ENCODE assay signal across 8 cellular contexts in the genomic region with DNA sequence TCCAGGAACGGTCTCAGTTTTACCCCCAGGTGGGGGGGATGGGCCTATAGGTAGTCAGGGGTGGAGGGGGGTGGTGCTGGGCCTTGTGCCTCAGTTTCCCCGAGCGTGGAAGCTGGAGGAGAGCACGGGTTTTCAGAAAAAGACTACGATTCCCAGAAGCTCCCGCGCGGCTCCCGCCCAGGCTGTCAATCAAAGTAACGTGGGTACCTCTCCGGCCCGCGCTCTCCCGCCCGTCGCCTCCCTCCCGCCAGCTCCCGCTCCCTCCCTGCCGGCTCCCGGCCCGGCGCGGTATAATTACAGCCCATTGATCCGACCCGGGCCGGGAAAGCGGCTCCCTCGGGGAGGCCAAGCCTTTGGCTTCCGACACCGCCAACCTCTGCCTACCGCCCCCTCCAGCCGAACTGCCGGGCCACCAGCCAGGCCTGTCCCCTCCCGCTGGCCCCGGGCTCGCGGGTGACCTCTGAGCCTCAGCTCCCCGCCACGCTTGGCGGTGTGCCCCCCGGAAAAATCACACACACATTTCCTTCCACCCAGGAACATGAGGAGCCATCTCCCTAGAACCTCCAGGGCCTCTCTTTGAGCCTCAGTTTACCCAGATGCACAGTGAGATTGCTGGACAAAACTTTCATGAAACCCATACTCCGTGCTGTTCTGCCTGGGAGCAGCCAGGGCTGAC. TPM values are rescaled to one million over a fixed set of nuclear protein-coding genes. Genes with fewer than 3 reads are reported as not detected.
DNase-seq lines count a peak whose midpoint lies in the region; TF ChIP-seq lines count a peak whose summit lies in the region.

No MANE protein-coding gene starts in this region.

- H3K27ac Mint-ChIP-seq in endodermal cell: peak overlapping the region; percentile 98

- WGBS in endodermal cell (ENCODE audit: insufficient coverage in 1 of 2, insufficient read length in 1 of 2), 2 experiments: 0 to 2% methylated on average over 11 to 42 of the region's 42 CpGs
- 0% methylated on average over 30 to 37 of the region's 42 CpGs for WGBS in mesodermal cell (ENCODE audit: insufficient coverage in 2 of 2), 2 experiments

- DNase-seq in AG09319 (ENCODE audit: extremely low read depth, low read depth): peak; percentile 73
- peak; percentile 75 for DNase-seq in GM19240 (ENCODE audit: insufficient read length, low spot score)
- DNase-seq in HUDEP-2 (lab: John Stamatoyannopoulos, UW; ENCODE audit: unreplicated experiment in 76 of 76): peak in 74 of 76 experiments; percentile 35 to 98 (median 89)
- DNase-seq in NT2/D1 (ENCODE audit: low read depth, low spot score): peak; percentile 95
- peak; percentile 76 for DNase-seq in activated CD8-positive, alpha-beta memory T cell treated with anti-CD3 and anti-CD28 coated beads, Interleukin-2, amount 50 U/mL, for 4 hours
- DNase-seq in endodermal cell: peak; percentile 97
- peak; percentile 62 for DNase-seq in stimulated activated CD8-positive, alpha-beta memory T cell treated with anti-CD3 and anti-CD28 coated beads, Interleukin-15, amount 100 ng/mL, for 1 hour (ENCODE audit: low read depth)

- H3K9ac ChIP-seq in NT2/D1 (ENCODE audit: insufficient read length, low read depth) (peak overlapping the region; percentile 74), endodermal cell (ENCODE audit: extremely low read depth, low read length, poor library complexity, severe bottlenecking) (peak overlapping the region; percentile 56)

- H3K27ac ChIP-seq in endodermal cell (ENCODE audit: low read depth, low read length) (no peak overlapping the region), mesodermal cell (ENCODE audit: low read depth, low read length, severe bottlenecking) (peak overlapping the region; percentile 73)

- TF ChIP-seq CTCF in AG09319 (IDR thresholded peaks at IDR 0.05; ENCODE audit: low read depth, low read length) (no peak), endodermal cell (conservative IDR thresholded peaks at IDR 0.05) (no peak)

- peaks cover 42% of the 10 kb centered on the region for H3K27me3 Mint-ChIP-seq in endodermal cell (ENCODE audit: insufficient read depth)

- H3K4me3 Mint-ChIP-seq in endodermal cell: peak overlapping the region; percentile 66

- H3K4me3 ChIP-seq in NT2/D1 (ENCODE audit: insufficient read length, low read depth): peak overlapping the region; percentile 67
- H3K4me3 ChIP-seq in endodermal cell (ENCODE audit: low read length): peak overlapping the region; percentile 81
- peak overlapping the region; percentile 61 for H3K4me3 ChIP-seq in mesodermal cell (ENCODE audit: extremely low read depth, insufficient read depth, low read length, poor library complexity, severe bottlenecking)

- H3K9me3 Mint-ChIP-seq in endodermal cell: no peaks in the 10 kb centered on the region

- peaks cover 77% of the 10 kb centered on the region for H3K27me3 ChIP-seq in NT2/D1 (ENCODE audit: insufficient read depth, insufficient read length)
- H3K27me3 ChIP-seq in endodermal cell (ENCODE audit: control insufficient read depth, insufficient read depth, low read length, poor library complexity, severe bottlenecking): no peaks in the 10 kb centered on the region

- H3K36me3 ChIP-seq in NT2/D1 (ENCODE audit: insufficient read depth, insufficient read length, low read length): no peaks in the 10 kb centered on the region
- H3K36me3 ChIP-seq in endodermal cell (ENCODE audit: control insufficient read depth, insufficient read depth, low read length): no peaks in the 10 kb centered on the region
- no peaks in the 10 kb centered on the region for H3K36me3 ChIP-seq in mesodermal cell (ENCODE audit: control insufficient read depth, insufficient read depth, low read length)

- H3K9me3 ChIP-seq in NT2/D1 (ENCODE audit: insufficient read depth, low read length) (no peaks in the 10 kb centered on the region), endodermal cell (ENCODE audit: control insufficient read depth, low read length) (no peaks in the 10 kb centered on the region), mesodermal cell (ENCODE audit: control insufficient read depth, low read length) (no peaks in the 10 kb centered on the region)

- peaks cover 23% of the 10 kb centered on the region for H3K4me1 Mint-ChIP-seq in endodermal cell

- H3K4me1 ChIP-seq in NT2/D1 (ENCODE audit: insufficient read depth, insufficient read length) (peaks cover 9% of the 10 kb centered on the region), endodermal cell (ENCODE audit: control insufficient read depth, insufficient read depth, low read length) (no peaks in the 10 kb centered on the region), mesodermal cell (ENCODE audit: control insufficient read depth, insufficient read depth, low read length, poor library complexity, severe bottlenecking) (peaks cover 16% of the 10 kb centered on the region)

- H3K36me3 Mint-ChIP-seq in endodermal cell (ENCODE audit: low read depth): no peaks in the 10 kb centered on the region

RNA-seq across cellular contexts. Expression of a gene that starts 7.2 kb away (rescaled TPM):
- total RNA-seq in endodermal cell: 10 to 100 TPM; 75.0 to 80.3 TPM
- 8.9 TPM for polyA plus RNA-seq in endodermal cell (2013, experiment 1 of 2)
- polyA plus RNA-seq in endodermal cell (2013, experiment 2 of 2): 10.2 TPM
- 3.1 TPM for polyA plus RNA-seq in mesodermal cell (2013, experiment 1 of 2)
- polyA plus RNA-seq in mesodermal cell (2013, experiment 2 of 2): 4.2 TPM

RNA-seq across cellular contexts. Expression of a gene that starts 26.0 kb away (rescaled TPM):
- total RNA-seq in endodermal cell: 100 to 1,000 TPM; 488 to 575 TPM
- polyA plus RNA-seq in endodermal cell (2013, experiment 1 of 2): 171 TPM
- 199 TPM for polyA plus RNA-seq in endodermal cell (2013, experiment 2 of 2)
- 258 TPM for polyA plus RNA-seq in mesodermal cell (2013, experiment 1 of 2)
- polyA plus RNA-seq in mesodermal cell (2013, experiment 2 of 2): 274 TPM

RNA-seq across cellular contexts. Expression of a gene that starts 57.9 kb away (rescaled TPM):
- 10 to 100 TPM; 26.5 to 29.0 TPM for total RNA-seq in endodermal cell
- 21.8 TPM for polyA plus RNA-seq in endodermal cell (2013, experiment 1 of 2)
- polyA plus RNA-seq in endodermal cell (2013, experiment 2 of 2): 17.4 TPM
- polyA plus RNA-seq in mesodermal cell (2013, experiment 1 of 2): 23.3 TPM
- 19.4 TPM for polyA plus RNA-seq in mesodermal cell (2013, experiment 2 of 2)

RNA-seq across cellular contexts. Expression of a gene that starts 58.9 kb away (rescaled TPM):
- 10 to 100 TPM; 13.7 to 17.3 TPM for total RNA-seq in endodermal cell
- 1.2 TPM for polyA plus RNA-seq in endodermal cell (2013, experiment 1 of 2)
- polyA plus RNA-seq in endodermal cell (2013, experiment 2 of 2): 1.3 TPM
- 3.5 TPM for polyA plus RNA-seq in mesodermal cell (2013, experiment 1 of 2)
- polyA plus RNA-seq in mesodermal cell (2013, experiment 2 of 2): 2.6 TPM
